In the genomic region with DNA sequence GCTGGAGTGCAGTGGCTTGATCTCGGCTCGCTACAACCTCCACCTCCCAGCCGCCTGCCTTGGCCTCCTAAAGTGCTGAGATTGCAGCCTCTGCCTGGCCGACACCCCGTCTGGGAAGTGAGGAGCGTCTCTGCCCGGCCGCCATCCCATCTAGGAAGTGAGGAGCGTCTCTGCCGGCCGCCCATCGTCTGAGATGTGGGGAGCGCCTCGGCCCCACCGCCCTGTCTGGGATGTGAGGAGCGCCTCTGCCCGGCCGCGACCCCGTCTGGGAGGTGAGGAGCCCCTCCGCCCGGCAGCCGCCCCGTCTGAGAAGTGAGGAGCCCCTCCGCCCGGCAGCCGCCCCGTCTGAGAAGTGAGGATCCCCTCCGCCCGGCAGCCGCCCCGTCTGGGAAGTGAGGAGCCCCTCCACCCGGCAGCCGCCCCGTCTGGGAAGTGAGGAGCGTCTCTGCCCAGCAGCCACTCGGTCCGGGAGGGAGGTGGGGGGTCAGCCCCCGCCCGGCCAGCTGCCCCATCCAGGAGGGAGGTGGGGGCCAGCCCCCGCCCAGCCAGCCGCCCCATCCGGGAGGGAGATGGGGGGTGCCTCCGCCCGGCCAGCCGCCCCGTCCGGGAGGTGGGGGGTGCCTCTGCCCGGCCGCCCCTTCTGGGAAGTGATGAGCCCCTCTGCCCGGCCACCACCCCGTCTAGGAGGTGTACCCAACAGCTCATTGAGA, we compare ENCODE assay signal across 8 cellular contexts. TPM values are rescaled to one million over a fixed set of nuclear protein-coding genes. Genes with fewer than 3 reads are reported as not detected.
"Had no signal": no experiment of that assay in that cellular context is flagged by ENCODE, and none has a peak within 500 bp of the region (broad histone marks: within the 10 kb centered on the region; RNA-seq: fewer than 3 reads in every experiment).

No MANE protein-coding gene starts in this region.

RNA-seq across cellular contexts. Expression of a gene that starts 45.1 kb away (rescaled TPM):
- total RNA-seq: LHCN-M2, MCF 10A, NCI-H460, OCI-LY7, PC-9, Right ventricle myocardium inferior, RPMI7951, SJCRH30 had no signal
